ENCODE assay signal across 27 cellular contexts in genomic region chr12:1019283-1019682, GRCh38.
"Had no signal": no experiment of that assay in that cellular context is flagged by ENCODE, and none has a peak within 500 bp of the region (broad histone marks: within the 10 kb centered on the region; RNA-seq: fewer than 3 reads in every experiment).

No MANE protein-coding gene starts in this region.

- H3K4me1 ChIP-seq: left lung, lower lobe of right lung, spleen had no signal

- H3K27me3 Mint-ChIP-seq: naive thymus-derived CD8-positive, alpha-beta T cell; stimulated activated memory B cell treated with anti-CD40 and anti-IgM and Interleukin-4, amounts not matched to agents 10 μg/mL and 1 μg/mL and 100 μg/mL, for 72 hours; type B pancreatic cell had no signal

- DNase-seq: dorsolateral prefrontal cortex; effector CD4-positive, alpha-beta T cell; foreskin fibroblast; gastrocnemius medialis; head of caudate nucleus; hippocampal formation; left cardiac atrium; left lung; lower lobe of right lung; naive thymus-derived CD8-positive, alpha-beta T cell; nephron progenitor cell; occipital lobe; ovary; posterior cingulate gyrus; retina; sigmoid colon; spleen; stimulated activated CD4-positive, alpha-beta T cell treated with anti-CD3 and anti-CD28 coated beads, Interleukin-4, amount 100 ng/mL, for 4 hours; stimulated activated naive CD8-positive, alpha-beta T cell treated with anti-CD3 and anti-CD28 coated beads, Interleukin-15, Interleukin-2, amounts not matched to agents 100 U/mL and 50 U/mL, for 24 hours; substantia nigra; testis; tibial artery had no signal

- H3K27ac Mint-ChIP-seq: nephron progenitor cell; stimulated activated memory B cell treated with anti-CD40 and anti-IgM and Interleukin-4, amounts not matched to agents 10 μg/mL and 1 μg/mL and 100 μg/mL, for 72 hours; type B pancreatic cell had no signal

- ATAC-seq: esophagus mucosa; gastrocnemius medialis; left lung; lower lobe of right lung; naive thymus-derived CD8-positive, alpha-beta T cell; stimulated activated memory B cell treated with anti-CD40 and anti-IgM and Interleukin-4, amounts not matched to agents 10 μg/mL and 1 μg/mL and 100 μg/mL, for 72 hours; stimulated activated naive CD8-positive, alpha-beta T cell treated with anti-CD3 and anti-CD28 coated beads, Interleukin-15, Interleukin-2, amounts not matched to agents 100 U/mL and 50 U/mL, for 24 hours had no signal

- H3K27ac ChIP-seq: dorsolateral prefrontal cortex, epithelial cell of prostate, gastrocnemius medialis, left lung, lower lobe of right lung, ovary, sigmoid colon, skin epidermis, spleen, testis, tibial artery had no signal

- H3K4me1 Mint-ChIP-seq: nephron progenitor cell had no signal

- H3K9me3 ChIP-seq: gastrocnemius medialis, left lung, lower lobe of right lung, ovary, sigmoid colon, spleen, testis, tibial artery had no signal

- H3K27me3 ChIP-seq: dorsolateral prefrontal cortex, gastrocnemius medialis, left lung, ovary, sigmoid colon, spleen, testis, tibial artery had no signal

- H3K4me3 Mint-ChIP-seq: naive thymus-derived CD8-positive, alpha-beta T cell; nephron progenitor cell; stimulated activated memory B cell treated with anti-CD40 and anti-IgM and Interleukin-4, amounts not matched to agents 10 μg/mL and 1 μg/mL and 100 μg/mL, for 72 hours; type B pancreatic cell had no signal

- H3K4me3 ChIP-seq: dorsolateral prefrontal cortex, gastrocnemius medialis, left lung, lower lobe of right lung, ovary, sigmoid colon, skin epidermis, spleen, testis, tibial artery had no signal
